8 cellular contexts compared by ENCODE assay signal in genomic region chr19:49064768-49065611, GRCh38. TPM values are rescaled to one million over a fixed set of nuclear protein-coding genes. Genes with fewer than 3 reads are reported as not detected.
DNase-seq lines count a peak whose midpoint lies in the region; ATAC-seq, FAIRE-seq and TF ChIP-seq lines count a peak whose summit lies in the region.
"Had no signal": no experiment of that assay in that cellular context is flagged by ENCODE, and none has a peak within 500 bp of the region (broad histone marks: within the 10 kb centered on the region; RNA-seq: fewer than 3 reads in every experiment).

Gene NTF4, minus strand, starts transcription at chr19:49064818. Its CDS starts 2,821 bp downstream, at chr19:49061997.

- H3K27ac ChIP-seq in GM23338 (ENCODE audit: low read depth) (no peak within 1 kb of the TSS), RWPE2 (ENCODE audit: poor library complexity, severe bottlenecking) (peak within 1 kb of the TSS; percentile 92), skeletal muscle tissue (ENCODE audit: low read depth, low read length) (peak within 1 kb of the TSS; percentile 97), ascending aorta (no peak within 1 kb of the TSS)

- TF ChIP-seq CTCF in GM23338 (conservative IDR thresholded peaks at IDR 0.05; ENCODE audit: low read depth in 2 of 2) (no peak; a peak in 1 of 4 replicates), RWPE2 (IDR thresholded peaks at IDR 0.05; ENCODE audit: poor library complexity, severe bottlenecking) (peak; percentile 18), ascending aorta (IDR thresholded peaks at IDR 0.05) (no peak)

- peaks cover 59% of the 10 kb centered on the region for H3K27me3 ChIP-seq in GM23338 (ENCODE audit: insufficient read depth)
- H3K27me3 ChIP-seq in RWPE2 (ENCODE audit: insufficient read depth, poor library complexity, severe bottlenecking), result no peaks in the 10 kb centered on the region
- peaks cover 0 to 11% (median 3%) of the 10 kb centered on the region in 3 donors for H3K27me3 ChIP-seq in skeletal muscle tissue (ENCODE audit: control insufficient read depth in 3 of 3, insufficient read depth in 3 of 3, low read length in 3 of 3)
- H3K27me3 ChIP-seq in ascending aorta, result no peaks in the 10 kb centered on the region

- 0 out of 2 replicates have a peak, but pooled peaks cover 6% of the 10 kb centered on the region for H3K9me2 ChIP-seq in GM23338 (ENCODE audit: insufficient read depth)

- intact Hi-C loops in left cardiac atrium (cut with DNase I), result no loop called here
- intact Hi-C loops in ascending aorta (cut with DNase I), result no loop called here

- peak within 1 kb of the TSS; percentile 65 for H3K4me3 ChIP-seq in GM23338
- H3K4me3 ChIP-seq in RWPE2 (ENCODE audit: severe bottlenecking), result peak within 1 kb of the TSS; percentile 40
- peak within 1 kb of the TSS; percentile 60 to 70 (median 61) for H3K4me3 ChIP-seq in skeletal muscle tissue (ENCODE audit: low read length in 3 of 3)
- H3K4me3 ChIP-seq in ascending aorta, result peak within 1 kb of the TSS in 1 of 2 donors; percentile 35

- no peaks in the 10 kb centered on the region for H3K36me3 ChIP-seq in GM23338 (ENCODE audit: insufficient read depth)
- H3K36me3 ChIP-seq in RWPE2 (ENCODE audit: low read depth), result no peaks in the 10 kb centered on the region
- peaks cover 0 to 3% (median under 1%) of the 10 kb centered on the region in 3 donors for H3K36me3 ChIP-seq in skeletal muscle tissue (ENCODE audit: control insufficient read depth in 3 of 3, insufficient read depth in 3 of 3, low read length in 3 of 3)
- H3K36me3 ChIP-seq in ascending aorta, result no peaks in the 10 kb centered on the region

- H3K9ac ChIP-seq in skeletal muscle tissue (ENCODE audit: low read depth in 1 of 3, low read length in 3 of 3), result peak within 1 kb of the TSS; percentile 83 to 87 (median 86)

- H3K4me1 ChIP-seq in GM23338 (ENCODE audit: insufficient read depth) (peaks cover 32% of the 10 kb centered on the region), RWPE2 (ENCODE audit: insufficient read depth, poor library complexity, severe bottlenecking) (peaks cover 7% of the 10 kb centered on the region), skeletal muscle tissue (ENCODE audit: control insufficient read depth in 3 of 3, insufficient read depth in 3 of 3, low read length in 3 of 3) (peaks cover 35 to 43% (median 39%) of the 10 kb centered on the region in 3 donors), ascending aorta (peaks cover 0 to 3% of the 10 kb centered on the region in 2 donors)

- H3K4me3 Mint-ChIP-seq in GM23338, result peak within 1 kb of the TSS; percentile 64

- H3F3A ChIP-seq in GM23338 (replicated peaks; ENCODE audit: low read depth), result no peaks in the 10 kb centered on the region

- H3K9me3 ChIP-seq in RWPE2 (ENCODE audit: severe bottlenecking) (no peaks in the 10 kb centered on the region), skeletal muscle tissue (ENCODE audit: control insufficient read depth in 3 of 3, low read length in 3 of 3) (no peaks in the 10 kb centered on the region), ascending aorta (no peaks in the 10 kb centered on the region)

- H3K27me3 Mint-ChIP-seq in GM23338 (ENCODE audit: insufficient read depth, low read depth, poor library complexity), result peaks cover 38% of the 10 kb centered on the region

- peaks cover 3% of the 10 kb centered on the region; the same call in 2 of the 3 replicates for H3K36me3 Mint-ChIP-seq in GM23338 (ENCODE audit: low read depth)

- H2AFZ ChIP-seq in GM23338, result peak within 1 kb of the TSS; percentile 88

- peaks cover 36% of the 10 kb centered on the region for H3K4me1 Mint-ChIP-seq in GM23338

- peaks cover 10% of the 10 kb centered on the region; the same call in 2 of the 3 replicates for H3K9me3 Mint-ChIP-seq in GM23338

- ATAC-seq in GM23338 (peak; percentile 83), RWPE2 (ENCODE audit: low read depth) (peak; percentile 66), left cardiac atrium (peak; percentile 65 to 74)

- H4K20me1 ChIP-seq in GM23338 (replicated peaks; ENCODE audit: insufficient read depth), result no peaks in the 10 kb centered on the region

- FAIRE-seq in GM12891 (lab: Jason Lieb, UNC), result no peak

- no peak within 1 kb of the TSS for H3K27ac Mint-ChIP-seq in GM23338

- H3K79me2 ChIP-seq in GM23338 (replicated peaks; ENCODE audit: insufficient read depth), result no peaks in the 10 kb centered on the region

- no peak for TF ChIP-seq POLR2A in GM12891 (IDR thresholded peaks at IDR 0.05; ENCODE audit: low read depth, low read length)

- DNase-seq in GM23338 (ENCODE audit: low spot score) (peak; percentile 82), RWPE2 (ENCODE audit: low spot score) (peak; percentile 70), left cardiac atrium (no peak), ascending aorta (ENCODE audit: low spot score in 2 of 2) (no peak), GM12891 (ENCODE audit: insufficient read length, low spot score) (no peak)
- DNase-seq in activated CD4-positive, alpha-beta T cell treated with anti-CD3 and anti-CD28 coated beads for 1 hour, result no peak
- DNase-seq: T-helper 1 cell had no signal

- H3K4me2 ChIP-seq in GM23338, result peak within 1 kb of the TSS; percentile 91

TF ChIP-seq in GM23338, 12 proteins besides CTCF, POLR2A, EP300 and RAD21:
- TF ChIP-seq STAT1 (IDR thresholded peaks at IDR 0.05; ENCODE audit: unreplicated experiment) (no peak), EZH2phosphoT487 (IDR thresholded peaks at IDR 0.05; ENCODE audit: unreplicated experiment) (no peak), POLR2AphosphoS5 (IDR thresholded peaks at IDR 0.05; ENCODE audit: low read depth) (0 out of 2 replicates have a peak, but pooled peaks have one; percentile 26)

TF ChIP-seq in GM12891, 5 proteins besides CTCF, POLR2A, EP300 and RAD21:
- TF ChIP-seq PAX5 (IDR thresholded peaks at IDR 0.05; ENCODE audit: insufficient read depth, low read length, severe bottlenecking), result no peak
- no peak for TF ChIP-seq SPI1 (IDR thresholded peaks at IDR 0.05; ENCODE audit: low read depth, low read length)
- no peak for TF ChIP-seq POU2F2 (IDR thresholded peaks at IDR 0.05; ENCODE audit: low read depth, low read length)
- TF ChIP-seq TAF1 (IDR thresholded peaks at IDR 0.05; ENCODE audit: low read depth, low read length), result no peak
- no peak for TF ChIP-seq POLR2AphosphoS5 (IDR thresholded peaks at IDR 0.05; ENCODE audit: low read depth, low read length)

RNA-seq across cellular contexts. Expression of gene NTF4, which starts in this region (rescaled TPM):
- 0.39 and 0.94 TPM in 2 replicates for total RNA-seq in GM23338 (2014; rRNA removed; shearing (Covaris generic))
- 2.7 TPM in 2 replicates for polyA plus RNA-seq in GM23338 (2016; fragmentation: Nextera tagmentation; extraction: Ambion mirVana)
- total RNA-seq in left cardiac atrium (1 to 10 TPM in 1 of 2 donors, under 1 TPM in 1; 0.81 to 1.2 TPM), skeletal muscle tissue (not detected), ascending aorta (not detected)
- not detected for polyA plus RNA-seq in GM12891 (2012; ENCODE audit: low read depth, missing spikeins)

Comparison
In these comparisons a context has a peak if more than half of its experiments do, and no peak if none do; other contexts are left out.
1. DNase-seq: peak in GM23338 (single experiment) and RWPE2 (single experiment); none in left cardiac atrium (single experiment), ascending aorta (0 of 2), GM12891 (single experiment) and activated CD4-positive, alpha-beta T cell treated with anti-CD3 and anti-CD28 coated beads for 1 hour (single experiment).
2. H3K27ac ChIP-seq: peak in RWPE2 (single experiment) and skeletal muscle tissue (single experiment); none in GM23338 (single experiment) and ascending aorta (0 of 2).
3. Peak in every context shown above with its lines, with median percentiles within 50 percentile points of each other: ATAC-seq.